1 cellular context compared by ENCODE assay signal in genomic region chr1:32964461-32965250, GRCh38.
TF ChIP-seq lines count a peak whose summit lies in the region.

Gene RNF19B (minus strand): TSS chr1:32964809. CDS start chr1:32964685, 124 bp downstream.

TF ChIP-seq in HepG2, 621 proteins besides CTCF, POLR2A, EP300 and RAD21 (continued from another document and continues in another):
- TF ChIP-seq ZNF646 (CRISPR knock-in tag; IDR thresholded peaks at IDR 0.05) (no peak), ZNF703 (CRISPR knock-in tag; IDR thresholded peaks at IDR 0.05; ENCODE audit: borderline replicate concordance) (no peak), ZNF484 (CRISPR knock-in tag; IDR thresholded peaks at IDR 0.05; ENCODE audit: borderline replicate concordance, low read depth) (no peak), HDAC6 (IDR thresholded peaks at IDR 0.05; ENCODE audit: low read depth, low read length) (no peak), NAIF1 (CRISPR knock-in tag; IDR thresholded peaks at IDR 0.05; ENCODE audit: borderline replicate concordance) (no peak), ZSCAN29 (CRISPR knock-in tag; conservative IDR thresholded peaks at IDR 0.05) (no peak), CCDC6 (CRISPR knock-in tag; IDR thresholded peaks at IDR 0.05) (peak; percentile 68; the same call in 1 of the 2 replicates), CENPT (CRISPR knock-in tag; IDR thresholded peaks at IDR 0.05; ENCODE audit: low read depth) (no peak), DNMT3B (CRISPR knock-in tag; conservative IDR thresholded peaks at IDR 0.05) (no peak), ATF1 (CRISPR knock-in tag; IDR thresholded peaks at IDR 0.05) (no peak), TFE3 (CRISPR knock-in tag; IDR thresholded peaks at IDR 0.05) (peak; percentile 78), ATRX (CRISPR knock-in tag; IDR thresholded peaks at IDR 0.05; ENCODE audit: borderline replicate concordance) (no peak), SOX6 (IDR thresholded peaks at IDR 0.05) (no peak), SOX6 (CRISPR knock-in tag; IDR thresholded peaks at IDR 0.05) (peak; percentile 64), PHF5A (CRISPR knock-in tag; IDR thresholded peaks at IDR 0.05; ENCODE audit: low read depth, unreplicated experiment) (no peak), ZNF143 (CRISPR knock-in tag; IDR thresholded peaks at IDR 0.05) (no peak), RXRA (CRISPR knock-in tag; IDR thresholded peaks at IDR 0.05) (no peak), MIXL1 (CRISPR knock-in tag; IDR thresholded peaks at IDR 0.05) (peak; percentile 51; the same call in 1 of the 2 replicates), ZNF580 (CRISPR knock-in tag; IDR thresholded peaks at IDR 0.05; ENCODE audit: borderline replicate concordance, low read depth) (peak; percentile 50; the same call in 1 of the 2 replicates), XBP1 (CRISPR knock-in tag; IDR thresholded peaks at IDR 0.05) (no peak), RBFOX2 (IDR thresholded peaks at IDR 0.05; ENCODE audit: low read depth, low read length) (peak; percentile 97), PPARG (CRISPR knock-in tag; conservative IDR thresholded peaks at IDR 0.05) (peak; percentile 40; the same call in 1 of the 2 replicates), RNF219 (CRISPR knock-in tag; IDR thresholded peaks at IDR 0.05) (no peak), MAFK (conservative IDR thresholded peaks at IDR 0.05 in 1 of 2, IDR thresholded peaks at IDR 0.05 in 1 of 2; ENCODE audit: low read length in 2 of 2) (no peak), SMC3 (IDR thresholded peaks at IDR 0.05; ENCODE audit: low read length) (no peak), ZKSCAN8 (CRISPR knock-in tag; IDR thresholded peaks at IDR 0.05; ENCODE audit: borderline replicate concordance) (no peak), RNF2 (conservative IDR thresholded peaks at IDR 0.05; ENCODE audit: low read depth) (peak; percentile 67), SAP130 (CRISPR knock-in tag; IDR thresholded peaks at IDR 0.05; ENCODE audit: low read depth) (peak; percentile 85), CBX2 (IDR thresholded peaks at IDR 0.05; ENCODE audit: low read depth, low read length) (no peak), CBX2 (CRISPR knock-in tag; IDR thresholded peaks at IDR 0.05; ENCODE audit: low read depth) (no peak), POLR2AphosphoS2 (IDR thresholded peaks at IDR 0.05; ENCODE audit: low read depth, low read length) (no peak), ZBTB43 (CRISPR knock-in tag; conservative IDR thresholded peaks at IDR 0.05) (peak; percentile 55; the same call in 1 of the 2 replicates), DBP (CRISPR knock-in tag; IDR thresholded peaks at IDR 0.05; ENCODE audit: not compliant biosample characterization) (no peak)
- TF ChIP-seq, protein P1, sequence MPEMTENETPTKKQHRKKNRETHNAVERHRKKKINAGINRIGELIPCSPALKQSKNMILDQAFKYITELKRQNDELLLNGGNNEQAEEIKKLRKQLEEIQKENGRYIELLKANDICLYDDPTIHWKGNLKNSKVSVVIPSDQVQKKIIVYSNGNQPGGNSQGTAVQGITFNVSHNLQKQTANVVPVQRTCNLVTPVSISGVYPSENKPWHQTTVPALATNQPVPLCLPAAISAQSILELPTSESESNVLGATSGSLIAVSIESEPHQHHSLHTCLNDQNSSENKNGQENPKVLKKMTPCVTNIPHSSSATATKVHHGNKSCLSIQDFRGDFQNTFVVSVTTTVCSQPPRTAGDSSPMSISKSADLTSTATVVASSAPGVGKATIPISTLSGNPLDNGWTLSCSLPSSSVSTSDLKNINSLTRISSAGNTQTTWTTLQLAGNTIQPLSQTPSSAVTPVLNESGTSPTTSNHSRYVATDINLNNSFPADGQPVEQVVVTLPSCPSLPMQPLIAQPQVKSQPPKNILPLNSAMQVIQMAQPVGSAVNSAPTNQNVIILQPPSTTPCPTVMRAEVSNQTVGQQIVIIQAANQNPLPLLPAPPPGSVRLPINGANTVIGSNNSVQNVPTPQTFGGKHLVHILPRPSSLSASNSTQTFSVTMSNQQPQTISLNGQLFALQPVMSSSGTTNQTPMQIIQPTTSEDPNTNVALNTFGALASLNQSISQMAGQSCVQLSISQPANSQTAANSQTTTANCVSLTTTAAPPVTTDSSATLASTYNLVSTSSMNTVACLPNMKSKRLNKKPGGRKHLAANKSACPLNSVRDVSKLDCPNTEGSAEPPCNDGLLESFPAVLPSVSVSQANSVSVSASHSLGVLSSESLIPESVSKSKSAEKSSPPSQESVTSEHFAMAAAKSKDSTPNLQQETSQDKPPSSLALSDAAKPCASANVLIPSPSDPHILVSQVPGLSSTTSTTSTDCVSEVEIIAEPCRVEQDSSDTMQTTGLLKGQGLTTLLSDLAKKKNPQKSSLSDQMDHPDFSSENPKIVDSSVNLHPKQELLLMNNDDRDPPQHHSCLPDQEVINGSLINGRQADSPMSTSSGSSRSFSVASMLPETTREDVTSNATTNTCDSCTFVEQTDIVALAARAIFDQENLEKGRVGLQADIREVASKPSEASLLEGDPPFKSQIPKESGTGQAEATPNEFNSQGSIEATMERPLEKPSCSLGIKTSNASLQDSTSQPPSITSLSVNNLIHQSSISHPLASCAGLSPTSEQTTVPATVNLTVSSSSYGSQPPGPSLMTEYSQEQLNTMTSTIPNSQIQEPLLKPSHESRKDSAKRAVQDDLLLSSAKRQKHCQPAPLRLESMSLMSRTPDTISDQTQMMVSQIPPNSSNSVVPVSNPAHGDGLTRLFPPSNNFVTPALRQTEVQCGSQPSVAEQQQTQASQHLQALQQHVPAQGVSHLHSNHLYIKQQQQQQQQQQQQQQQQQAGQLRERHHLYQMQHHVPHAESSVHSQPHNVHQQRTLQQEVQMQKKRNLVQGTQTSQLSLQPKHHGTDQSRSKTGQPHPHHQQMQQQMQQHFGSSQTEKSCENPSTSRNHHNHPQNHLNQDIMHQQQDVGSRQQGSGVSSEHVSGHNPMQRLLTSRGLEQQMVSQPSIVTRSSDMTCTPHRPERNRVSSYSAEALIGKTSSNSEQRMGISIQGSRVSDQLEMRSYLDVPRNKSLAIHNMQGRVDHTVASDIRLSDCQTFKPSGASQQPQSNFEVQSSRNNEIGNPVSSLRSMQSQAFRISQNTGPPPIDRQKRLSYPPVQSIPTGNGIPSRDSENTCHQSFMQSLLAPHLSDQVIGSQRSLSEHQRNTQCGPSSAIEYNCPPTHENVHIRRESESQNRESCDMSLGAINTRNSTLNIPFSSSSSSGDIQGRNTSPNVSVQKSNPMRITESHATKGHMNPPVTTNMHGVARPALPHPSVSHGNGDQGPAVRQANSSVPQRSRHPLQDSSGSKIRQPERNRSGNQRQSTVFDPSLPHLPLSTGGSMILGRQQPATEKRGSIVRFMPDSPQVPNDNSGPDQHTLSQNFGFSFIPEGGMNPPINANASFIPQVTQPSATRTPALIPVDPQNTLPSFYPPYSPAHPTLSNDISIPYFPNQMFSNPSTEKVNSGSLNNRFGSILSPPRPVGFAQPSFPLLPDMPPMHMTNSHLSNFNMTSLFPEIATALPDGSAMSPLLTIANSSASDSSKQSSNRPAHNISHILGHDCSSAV (CRISPR knock-in tag; IDR thresholded peaks at IDR 0.05; ENCODE audit: borderline replicate concordance): no peak
- TF ChIP-seq, protein P2, sequence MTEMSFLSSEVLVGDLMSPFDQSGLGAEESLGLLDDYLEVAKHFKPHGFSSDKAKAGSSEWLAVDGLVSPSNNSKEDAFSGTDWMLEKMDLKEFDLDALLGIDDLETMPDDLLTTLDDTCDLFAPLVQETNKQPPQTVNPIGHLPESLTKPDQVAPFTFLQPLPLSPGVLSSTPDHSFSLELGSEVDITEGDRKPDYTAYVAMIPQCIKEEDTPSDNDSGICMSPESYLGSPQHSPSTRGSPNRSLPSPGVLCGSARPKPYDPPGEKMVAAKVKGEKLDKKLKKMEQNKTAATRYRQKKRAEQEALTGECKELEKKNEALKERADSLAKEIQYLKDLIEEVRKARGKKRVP (CRISPR knock-in tag; IDR thresholded peaks at IDR 0.05): peak in 1 of 2 experiments; percentile 46; a peak in 1 of 4 replicates
